Comparison of ENCODE assay signal across 8 cellular contexts in genomic region chr1:39132505-39133339, GRCh38.
DNase-seq lines count a peak whose midpoint lies in the region; ATAC-seq and TF ChIP-seq lines count a peak whose summit lies in the region.

No MANE protein-coding gene starts in this region.

- H2BK5ac ChIP-seq in mesenchymal stem cell (ENCODE audit: low read depth, low read length, poor library complexity, severe bottlenecking) = no peak overlapping the region

- no peaks in the 10 kb centered on the region for H3K9me3 ChIP-seq in A673 (ENCODE audit: low read depth, low read length, poor library complexity, severe bottlenecking)
- no peaks in the 10 kb centered on the region for H3K9me3 ChIP-seq in mesenchymal stem cell (ENCODE audit: control insufficient read depth, low read length)

- peak overlapping the region; percentile 35 for H3K4me2 ChIP-seq in mesenchymal stem cell (ENCODE audit: low read length, poor library complexity, severe bottlenecking)

- peak overlapping the region; percentile 77 to 83 for H3K4ac ChIP-seq in mesenchymal stem cell (ENCODE audit: low read depth in 1 of 2, low read length in 2 of 2)

- peak overlapping the region; percentile 94 for H4K8ac ChIP-seq in mesenchymal stem cell (ENCODE audit: low read length)

- H3K14ac ChIP-seq in mesenchymal stem cell (ENCODE audit: low read length in 2 of 2) = no peak overlapping the region

- H3K36me3 Mint-ChIP-seq in activated naive CD8-positive, alpha-beta T cell treated with anti-CD3 and anti-CD28 coated beads, Interleukin-2, amount 50 U/mL, for 24 hours (ENCODE audit: low read depth) = no peaks in the 10 kb centered on the region

- H3K9me3 Mint-ChIP-seq in activated naive CD8-positive, alpha-beta T cell treated with anti-CD3 and anti-CD28 coated beads, Interleukin-2, amount 50 U/mL, for 24 hours = no peaks in the 10 kb centered on the region

- H2BK15ac ChIP-seq in mesenchymal stem cell (ENCODE audit: low read depth, poor library complexity, severe bottlenecking) = peak overlapping the region; percentile 26

- no peaks in the 10 kb centered on the region for H3K27me3 Mint-ChIP-seq in activated naive CD8-positive, alpha-beta T cell treated with anti-CD3 and anti-CD28 coated beads, Interleukin-2, amount 50 U/mL, for 24 hours

- ATAC-seq in activated naive CD8-positive, alpha-beta T cell treated with anti-CD3 and anti-CD28 coated beads, Interleukin-2, amount 50 U/mL, for 24 hours = no peak
- no peak for ATAC-seq in HG03139 (IDR thresholded peaks at IDR 0.05; ENCODE audit: unreplicated experiment)
- no peak for ATAC-seq in GM21526 (IDR thresholded peaks at IDR 0.05; ENCODE audit: low FRiP score, unreplicated experiment)

- H2BK120ac ChIP-seq in mesenchymal stem cell (ENCODE audit: low read depth, low read length) = peak overlapping the region; percentile 92

- POLR2A ChIA-PET in A673 (lab: Charles Lee; ENCODE audit: low non-redundant PET) = interaction anchor here (0.6 to 0.9 kb wide), 4 partner anchors 60 to 1109 kb away, joined by 3 to 5 read pairs (median 4); no protein-coding TSS in a partner anchor

- peak overlapping the region; percentile 20 for H3K4me3 ChIP-seq in A673 (ENCODE audit: low read depth, low read length, poor library complexity, severe bottlenecking)
- H3K4me3 ChIP-seq in dorsolateral prefrontal cortex = peak overlapping the region in 6 of 59 donors; percentile 2 to 24 (median 8)
- no peak overlapping the region for H3K4me3 ChIP-seq in mesenchymal stem cell (ENCODE audit: insufficient read depth in 1 of 2, low read depth in 1 of 2, low read length in 2 of 2)

- H4K91ac ChIP-seq in mesenchymal stem cell (ENCODE audit: low read length) = peak overlapping the region; percentile 97

- intact Hi-C loops in A673 (cut with micrococcal nuclease; ENCODE audit: unreplicated experiment) = no loop called here
- intact Hi-C loops in dorsolateral prefrontal cortex (cut with DNase I) = loop anchor here in 1 of 2 donors (1.0 kb wide), 1 partner anchor 24 kb away; no protein-coding TSS in a partner anchor

- H2AK5ac ChIP-seq in mesenchymal stem cell (ENCODE audit: low read length, severe bottlenecking) = peak overlapping the region; percentile 79

- peak overlapping the region; percentile 87 for H3K27ac ChIP-seq in A673 (ENCODE audit: low read depth, low read length, poor library complexity, severe bottlenecking)
- H3K27ac ChIP-seq in dorsolateral prefrontal cortex = peak overlapping the region in 55 of 59 donors; percentile 2 to 86 (median 69)
- H3K27ac ChIP-seq in mesenchymal stem cell (ENCODE audit: low read length, poor library complexity, severe bottlenecking) = peak overlapping the region; percentile 67

- WGBS in mesenchymal stem cell = 15% methylated on average over 9 of the region's 9 CpGs

- H3K18ac ChIP-seq in mesenchymal stem cell (ENCODE audit: low read depth in 1 of 2, low read length in 2 of 2) = peak overlapping the region; percentile 84 to 94

- H3K9ac ChIP-seq in mesenchymal stem cell (ENCODE audit: low read length) = peak overlapping the region; percentile 19

- TF ChIP-seq CTCF in A673 (conservative IDR thresholded peaks at IDR 0.05; ENCODE audit: low read depth, low read length) (peak; percentile 51), dorsolateral prefrontal cortex (IDR thresholded peaks at IDR 0.05 in 54 of 56, conservative IDR thresholded peaks at IDR 0.05 in 2 of 56; ENCODE audit: low read depth in 1 of 56, partially characterized antibody in 56 of 56) (peak in 37 of 56 donors; percentile 14 to 46 (median 33))

- peak overlapping the region; percentile 83 to 94 for H2BK12ac ChIP-seq in mesenchymal stem cell (ENCODE audit: low read length in 2 of 2)

- peak; percentile 93 for DNase-seq in A673 (ENCODE audit: low spot score)
- DNase-seq in NCI-H2029 treated with DMSO at 0.1 percent for 48 hours (lab: John Stamatoyannopoulos, UW) = peak; percentile 100
- peak in 7 of 10 donors; percentile 27 to 51 (median 47) for DNase-seq in dorsolateral prefrontal cortex
- peak; percentile 81 for DNase-seq in mesenchymal stem cell
- DNase-seq in activated naive CD8-positive, alpha-beta T cell treated with anti-CD3 and anti-CD28 coated beads, Interleukin-2, amount 50 U/mL, for 24 hours = no peak
- DNase-seq in T-helper 9 cell = no peak

- no peak overlapping the region for H3K23ac ChIP-seq in mesenchymal stem cell (ENCODE audit: low read length in 2 of 2)

- no peaks in the 10 kb centered on the region for H3K36me3 ChIP-seq in A673 (ENCODE audit: insufficient read depth, low read length, poor library complexity, severe bottlenecking)
- H3K36me3 ChIP-seq in mesenchymal stem cell (ENCODE audit: control insufficient read depth in 1 of 2, insufficient read depth in 2 of 2, low read depth in 1 of 2, low read length in 2 of 2) = peaks cover 10 to 13% of the 10 kb centered on the region in 2 experiments

- H2AFZ ChIP-seq in mesenchymal stem cell (ENCODE audit: low read depth, low read length) = no peak overlapping the region

- peaks cover 4% of the 10 kb centered on the region for H3K79me1 ChIP-seq in mesenchymal stem cell (replicated peaks; ENCODE audit: low read length, poor library complexity, severe bottlenecking)

- H3K4me1 Mint-ChIP-seq in activated naive CD8-positive, alpha-beta T cell treated with anti-CD3 and anti-CD28 coated beads, Interleukin-2, amount 50 U/mL, for 24 hours = peaks cover 13% of the 10 kb centered on the region

- H3K27me3 ChIP-seq in A673 (replicated peaks; ENCODE audit: insufficient read depth, low read depth, low read length, poor library complexity) = no peaks in the 10 kb centered on the region
- no peaks in the 10 kb centered on the region for H3K27me3 ChIP-seq in dorsolateral prefrontal cortex
- H3K27me3 ChIP-seq in mesenchymal stem cell (ENCODE audit: control insufficient read depth in 1 of 2, insufficient read depth in 1 of 2, low read length in 2 of 2) = no peaks in the 10 kb centered on the region

- H3K4me1 ChIP-seq in A673 (ENCODE audit: insufficient read depth, low read length, poor library complexity, severe bottlenecking) (peaks cover 54% of the 10 kb centered on the region), mesenchymal stem cell (ENCODE audit: control insufficient read depth, insufficient read depth, low read depth, low read length) (peaks cover 18% of the 10 kb centered on the region)

- no peak overlapping the region for H3K4me3 Mint-ChIP-seq in activated naive CD8-positive, alpha-beta T cell treated with anti-CD3 and anti-CD28 coated beads, Interleukin-2, amount 50 U/mL, for 24 hours

- CTCF ChIA-PET in A673 (lab: Charles Lee) = interaction anchor here (0.7 to 3.8 kb wide), 6 partner anchors 19 to 126 kb away, joined by 3 to 14 read pairs (median 7); no protein-coding TSS in a partner anchor

- no peak overlapping the region for H3K27ac Mint-ChIP-seq in activated naive CD8-positive, alpha-beta T cell treated with anti-CD3 and anti-CD28 coated beads, Interleukin-2, amount 50 U/mL, for 24 hours

- BruUV-seq in A673 (replicated peaks; lab: Mats Ljungman, UMichigan) = no TSS peak

Comparison
In these comparisons a context has a peak if more than half of its experiments do, and no peak if none do; other contexts are left out.
1. DNase-seq: peak in A673 (single experiment), NCI-H2029 treated with DMSO at 0.1 percent for 48 hours (single experiment), dorsolateral prefrontal cortex (7 of 10) and mesenchymal stem cell (single experiment); none in activated naive CD8-positive, alpha-beta T cell treated with anti-CD3 and anti-CD28 coated beads, Interleukin-2, amount 50 U/mL, for 24 hours (single experiment) and T-helper 9 cell (single experiment).
2. Peak in every context shown above with its lines, with median percentiles within 50 percentile points of each other: H3K27ac ChIP-seq.